Comparison of ENCODE assay signal across 3 cellular contexts in genomic region chr10:101336382-101336781, GRCh38.
"Had no signal": no experiment of that assay in that cellular context is flagged by ENCODE, and none has a peak within 500 bp of the region (broad histone marks: within the 10 kb centered on the region; RNA-seq: fewer than 3 reads in every experiment).

No MANE protein-coding gene starts in this region.

- DNase-seq: GDM1, GF-D8 had no signal

- H3K4me3 ChIP-seq: GM12878 had no signal

- ATAC-seq: GM12878 had no signal
